Comparison of ENCODE assay signal across 19 cellular contexts in the genomic region with DNA sequence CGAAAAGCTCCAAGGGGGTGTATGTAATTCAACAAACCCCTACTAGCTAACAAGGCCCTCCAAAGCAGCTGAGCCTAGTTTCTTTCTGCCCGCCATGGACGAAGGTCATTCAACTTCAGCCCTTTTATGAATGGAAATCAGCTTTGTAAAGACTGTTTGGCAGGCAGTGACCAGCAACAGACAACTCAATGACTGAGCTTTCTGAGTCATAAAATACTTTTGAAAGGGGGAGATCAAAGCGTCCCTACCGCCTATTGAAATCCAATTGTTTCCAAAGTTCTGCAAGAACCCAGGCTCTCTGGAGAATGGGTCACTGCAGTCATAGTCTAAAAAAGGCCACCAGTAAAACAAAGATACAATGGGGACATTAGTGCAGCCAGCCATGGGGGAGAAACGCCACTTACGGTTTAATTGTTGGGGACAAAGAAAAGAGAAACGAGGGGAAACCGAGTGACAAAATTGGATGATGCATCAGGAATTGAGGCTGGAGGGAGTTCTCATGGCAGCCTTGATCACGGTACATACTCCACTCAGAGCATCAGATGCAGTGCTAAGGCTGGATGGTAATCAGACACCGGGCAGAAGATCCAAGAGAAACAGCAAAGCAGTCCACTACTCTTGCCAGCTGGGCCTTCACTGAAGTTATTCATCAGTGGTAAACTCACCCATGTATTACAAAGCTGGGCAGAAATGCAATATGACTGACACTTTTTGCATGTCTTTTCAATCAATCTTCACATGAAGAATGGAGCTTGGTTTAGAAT. TPM values are rescaled to one million over a fixed set of nuclear protein-coding genes. Genes with fewer than 3 reads are reported as not detected.
DNase-seq lines count a peak whose midpoint lies in the region; ATAC-seq, FAIRE-seq and TF ChIP-seq lines count a peak whose summit lies in the region.
"Had no signal": no experiment of that assay in that cellular context is flagged by ENCODE, and none has a peak within 500 bp of the region (broad histone marks: within the 10 kb centered on the region; RNA-seq: fewer than 3 reads in every experiment).

No MANE protein-coding gene starts in this region.

- H3K4me3 Mint-ChIP-seq in astrocyte (ENCODE audit: unreplicated experiment) (no peak overlapping the region), endodermal cell (no peak overlapping the region), neural crest cell (no peak overlapping the region), chondrocyte (ENCODE audit: unreplicated experiment) (no peak overlapping the region)

- H3K79me2 ChIP-seq in astrocyte (ENCODE audit: insufficient read depth, low read length): no peaks in the 10 kb centered on the region

- H3K9me3 Mint-ChIP-seq in astrocyte (ENCODE audit: unreplicated experiment) (peaks cover 2% of the 10 kb centered on the region), endodermal cell (peaks cover 4% of the 10 kb centered on the region), neural crest cell (peaks cover 6% of the 10 kb centered on the region), chondrocyte (ENCODE audit: low read depth) (peaks cover 6% of the 10 kb centered on the region)

- H3K36me3 Mint-ChIP-seq in astrocyte (ENCODE audit: low read depth, unreplicated experiment) (no peaks in the 10 kb centered on the region), endodermal cell (ENCODE audit: low read depth) (peaks cover 45% of the 10 kb centered on the region), neural crest cell (ENCODE audit: low read depth) (peaks cover 3% of the 10 kb centered on the region), chondrocyte (ENCODE audit: low read depth) (no peaks in the 10 kb centered on the region)

- H3K36me3 ChIP-seq in astrocyte (ENCODE audit: insufficient read depth, low read length) (no peaks in the 10 kb centered on the region), endodermal cell (ENCODE audit: control insufficient read depth, insufficient read depth, low read length) (peaks cover 67% of the 10 kb centered on the region)

- peak overlapping the region; percentile 51 for H3K27ac ChIP-seq in astrocyte (ENCODE audit: low read depth, low read length)
- peak overlapping the region; percentile 81 for H3K27ac ChIP-seq in endodermal cell (ENCODE audit: low read depth, low read length)
- H3K27ac ChIP-seq in temporal lobe (ENCODE audit: low read depth, low read length): peak overlapping the region; percentile 7
- H3K27ac ChIP-seq: C4-2B, KMS-11 had no signal

- peak overlapping the region; percentile 46 for H3K4me2 ChIP-seq in astrocyte (ENCODE audit: low read length)
- H3K4me2 ChIP-seq: KMS-11 had no signal

- WGBS in endodermal cell (ENCODE audit: insufficient coverage in 1 of 2, insufficient read length in 1 of 2), 2 experiments: 63 to 89% methylated on average over 8 to 11 of the region's 11 CpGs

- no peak overlapping the region for H3K4me3 ChIP-seq in astrocyte (ENCODE audit: insufficient read depth, low read depth, low read length)
- H3K4me3 ChIP-seq in endodermal cell (ENCODE audit: low read length): no peak overlapping the region

- H3K27ac Mint-ChIP-seq in astrocyte (ENCODE audit: unreplicated experiment) (no peak overlapping the region), endodermal cell (no peak overlapping the region), neural crest cell (ENCODE audit: unreplicated experiment) (peak overlapping the region; percentile 1), chondrocyte (ENCODE audit: unreplicated experiment) (no peak overlapping the region)

- H4K20me1 ChIP-seq in astrocyte (ENCODE audit: insufficient read depth, low read length): no peaks in the 10 kb centered on the region

- H3K9me3 ChIP-seq in astrocyte (ENCODE audit: insufficient read depth, low read depth, low read length) (no peaks in the 10 kb centered on the region), endodermal cell (ENCODE audit: control insufficient read depth, low read length) (peaks cover 14% of the 10 kb centered on the region)

- H3K27me3 ChIP-seq in astrocyte (ENCODE audit: insufficient read depth, low read length) (peaks cover 3% of the 10 kb centered on the region), endodermal cell (ENCODE audit: control insufficient read depth, insufficient read depth, low read length, poor library complexity, severe bottlenecking) (no peaks in the 10 kb centered on the region)

- H3K4me1 ChIP-seq in astrocyte (ENCODE audit: insufficient read depth, low read length): peaks cover 8% of the 10 kb centered on the region
- no peaks in the 10 kb centered on the region for H3K4me1 ChIP-seq in endodermal cell (ENCODE audit: control insufficient read depth, insufficient read depth, low read length)

- H3K4me1 Mint-ChIP-seq in astrocyte (ENCODE audit: low read depth, unreplicated experiment) (peaks cover 5% of the 10 kb centered on the region), endodermal cell (no peaks in the 10 kb centered on the region), neural crest cell (peaks cover 24% of the 10 kb centered on the region), chondrocyte (ENCODE audit: low read depth) (no peaks in the 10 kb centered on the region)

- no peak for FAIRE-seq in astrocyte (lab: Jason Lieb, UNC)
- FAIRE-seq: GM12892, H1 had no signal

- no peak for ATAC-seq in activated CD4-positive, CD25-positive, alpha-beta regulatory T cell treated with anti-CD3 and anti-CD28 coated beads, Interleukin-2, amount 50 U/mL, for 24 hours
- ATAC-seq in GM19397 (IDR thresholded peaks at IDR 0.05; ENCODE audit: unreplicated experiment): no peak
- ATAC-seq: Panc1 had no signal

- peak overlapping the region; percentile 31 for H2AFZ ChIP-seq in astrocyte (ENCODE audit: low read depth, low read length)

- peak; percentile 25 for DNase-seq in astrocyte (ENCODE audit: low read depth)
- no peak for DNase-seq in endodermal cell
- no peak for DNase-seq in neural crest cell (ENCODE audit: low read depth, low spot score)
- no peak for DNase-seq in chondrocyte (ENCODE audit: low spot score)
- DNase-seq: DMS 273 treated with DMSO at 0.1 percent for 48 hours, NCI-H1092, NCI-H146, NCI-H2081, NCI-H774 had no signal

- H3K27me3 Mint-ChIP-seq in astrocyte (ENCODE audit: low read depth, unreplicated experiment) (peaks cover 3% of the 10 kb centered on the region), endodermal cell (ENCODE audit: insufficient read depth) (no peaks in the 10 kb centered on the region), neural crest cell (ENCODE audit: low read depth) (peaks cover 52% of the 10 kb centered on the region), chondrocyte (ENCODE audit: low read depth) (peaks cover 17% of the 10 kb centered on the region)

- H3K9ac ChIP-seq in astrocyte (ENCODE audit: low read length) (no peak overlapping the region), endodermal cell (ENCODE audit: extremely low read depth, low read length, poor library complexity, severe bottlenecking) (no peak overlapping the region)
- H3K9ac ChIP-seq: KMS-11 had no signal

- TF ChIP-seq CTCF in astrocyte (IDR thresholded peaks at IDR 0.05; ENCODE audit: insufficient read depth, low read depth, low read length): no peak
- no peak for TF ChIP-seq CTCF in endodermal cell (conservative IDR thresholded peaks at IDR 0.05)
- no peak for TF ChIP-seq CTCF in neural crest cell (conservative IDR thresholded peaks at IDR 0.05)
- no peak for TF ChIP-seq CTCF in chondrocyte (IDR thresholded peaks at IDR 0.05)

RNA-seq across cellular contexts. Expression of gene ADAMTS18, which starts 9.8 kb away (rescaled TPM):
- total RNA-seq in astrocyte: 0.17 and 2.5 TPM in 2 replicates
- 10 to 100 TPM in 1 of 2 donors, 1 to 10 TPM in 1; 7.9 to 12.4 TPM for total RNA-seq in endodermal cell
- polyA plus RNA-seq in endodermal cell (2013, experiment 1 of 2): 3.4 TPM
- polyA plus RNA-seq in endodermal cell (2013, experiment 2 of 2): 1.8 TPM
- 0.12 TPM in 1 of 2 replicates, not detected in the other for total RNA-seq in neural crest cell
- 0.49 TPM for total RNA-seq in temporal lobe
- total RNA-seq in chondrocyte: not detected in 3 replicates
- total RNA-seq: MCF 10A, NCI-H460 had no signal

Comparison
In these comparisons a context has a peak if more than half of its experiments do, and no peak if none do; other contexts are left out.
1. H3K27ac ChIP-seq: peak in every context shown above with its lines; median percentile 81 in endodermal cell; 51 in astrocyte; 7 in temporal lobe.